Comparison of ENCODE assay signal across 16 cellular contexts in the genomic region with DNA sequence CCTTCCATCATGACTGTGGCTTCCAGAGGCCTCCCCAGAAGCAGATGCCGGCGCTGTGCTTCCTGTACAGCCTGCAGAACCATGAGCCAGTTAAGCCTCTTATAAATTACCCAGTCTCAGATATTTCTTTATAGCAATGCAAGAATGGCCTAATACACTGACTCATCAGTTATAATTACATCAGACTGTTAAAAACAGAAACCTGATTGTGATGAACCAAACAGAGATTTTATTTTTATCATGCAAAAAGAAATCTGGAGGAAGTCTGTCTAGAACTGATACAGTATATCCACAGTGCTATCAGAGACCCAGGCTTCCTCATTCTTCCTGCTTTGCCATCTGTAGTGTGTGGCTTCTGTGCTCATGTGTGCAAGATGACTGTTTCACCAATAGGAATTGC.
A peak's percentile ranks its signal among the peaks of the same experiment; 100 is the strongest.
DNase-seq lines count a peak whose midpoint lies in the region; ATAC-seq, FAIRE-seq and TF ChIP-seq lines count a peak whose summit lies in the region.
"Had no signal": no experiment of that assay in that cellular context is flagged by ENCODE, and none has a peak within 500 bp of the region (broad histone marks: within the 10 kb centered on the region; RNA-seq: fewer than 3 reads in every experiment).

No MANE protein-coding gene starts in this region.

- H3K36me3 ChIP-seq in bronchial epithelial cell (ENCODE audit: control insufficient read depth, insufficient read depth, low read length): no peaks in the 10 kb centered on the region

- CTCF ChIA-PET in activated CD4-positive, alpha-beta T cell treated with anti-CD3 and anti-CD28 coated beads for 36 hours (lab: Charles Lee): no interaction called here

- peaks cover 13% of the 10 kb centered on the region for H3K27me3 Mint-ChIP-seq in activated CD4-positive, alpha-beta T cell treated with anti-CD3 and anti-CD28 coated beads for 36 hours

- no peak overlapping the region for H3K27ac Mint-ChIP-seq in activated CD4-positive, alpha-beta T cell treated with anti-CD3 and anti-CD28 coated beads for 36 hours
- H3K27ac Mint-ChIP-seq: CD8-positive, alpha-beta T cell had no signal

- intact Hi-C loops in activated CD4-positive, alpha-beta T cell treated with anti-CD3 and anti-CD28 coated beads for 36 hours (cut with DNase I, micrococcal nuclease): no loop called here
- intact Hi-C loops in cardiac septum (cut with DNase I): no loop called here

- peak; percentile 26 for DNase-seq in COLO829 (ENCODE audit: low spot score)
- DNase-seq in OCI-M1 (lab: John Stamatoyannopoulos, UW): peak; percentile 77
- peak; percentile 62 for DNase-seq in bronchial epithelial cell (ENCODE audit: low read depth)
- DNase-seq in kidney tubule cell (ENCODE audit: low spot score): peak; percentile 18
- DNase-seq in activated CD4-positive, alpha-beta T cell treated with anti-CD3 and anti-CD28 coated beads for 36 hours: no peak
- DNase-seq in cardiac septum (ENCODE audit: low spot score): no peak
- DNase-seq: ACHN; CD8-positive, alpha-beta T cell; Karpas-422; NCI-H1436; NCI-H2029 treated with DMSO at 0.1 percent for 48 hours; NCI-H510A; NCI-H82; SHP77 had no signal

- H3K4me3 Mint-ChIP-seq in activated CD4-positive, alpha-beta T cell treated with anti-CD3 and anti-CD28 coated beads for 36 hours: no peak overlapping the region
- H3K4me3 Mint-ChIP-seq: CD8-positive, alpha-beta T cell had no signal

- no peak for FAIRE-seq in bronchial epithelial cell (lab: Jason Lieb, UNC)

- POLR2A ChIA-PET in activated CD4-positive, alpha-beta T cell treated with anti-CD3 and anti-CD28 coated beads for 36 hours (lab: Charles Lee): no interaction called here

- no peak overlapping the region for H3K4me3 ChIP-seq in bronchial epithelial cell (ENCODE audit: low read depth, low read length)

- peaks cover 3% of the 10 kb centered on the region for H3K9me3 Mint-ChIP-seq in activated CD4-positive, alpha-beta T cell treated with anti-CD3 and anti-CD28 coated beads for 36 hours (ENCODE audit: low read depth)

- no peak for TF ChIP-seq CTCF in bronchial epithelial cell (IDR thresholded peaks at IDR 0.05; ENCODE audit: insufficient read depth, low read length, severe bottlenecking)

- H3K36me3 Mint-ChIP-seq in activated CD4-positive, alpha-beta T cell treated with anti-CD3 and anti-CD28 coated beads for 36 hours (ENCODE audit: low read depth): no peaks in the 10 kb centered on the region
- H3K36me3 Mint-ChIP-seq: CD8-positive, alpha-beta T cell had no signal

- ATAC-seq in activated CD4-positive, alpha-beta T cell treated with anti-CD3 and anti-CD28 coated beads for 36 hours: no peak
- no peak for ATAC-seq in GM18868 (IDR thresholded peaks at IDR 0.05; ENCODE audit: unreplicated experiment)
- ATAC-seq: CD8-positive, alpha-beta T cell; Panc1 had no signal

- H3K27me3 ChIP-seq in bronchial epithelial cell (ENCODE audit: control insufficient read depth, insufficient read depth, low read length): no peaks in the 10 kb centered on the region

- no peaks in the 10 kb centered on the region for H3K4me1 Mint-ChIP-seq in activated CD4-positive, alpha-beta T cell treated with anti-CD3 and anti-CD28 coated beads for 36 hours

Comparison
In these comparisons a context has a peak if more than half of its experiments do, and no peak if none do; other contexts are left out.
1. DNase-seq: peak in COLO829 (single experiment), OCI-M1 (single experiment), bronchial epithelial cell (single experiment) and kidney tubule cell (single experiment); none in activated CD4-positive, alpha-beta T cell treated with anti-CD3 and anti-CD28 coated beads for 36 hours (single experiment) and cardiac septum (single experiment).